ENCODE assay signal across 19 cellular contexts in the genomic region with DNA sequence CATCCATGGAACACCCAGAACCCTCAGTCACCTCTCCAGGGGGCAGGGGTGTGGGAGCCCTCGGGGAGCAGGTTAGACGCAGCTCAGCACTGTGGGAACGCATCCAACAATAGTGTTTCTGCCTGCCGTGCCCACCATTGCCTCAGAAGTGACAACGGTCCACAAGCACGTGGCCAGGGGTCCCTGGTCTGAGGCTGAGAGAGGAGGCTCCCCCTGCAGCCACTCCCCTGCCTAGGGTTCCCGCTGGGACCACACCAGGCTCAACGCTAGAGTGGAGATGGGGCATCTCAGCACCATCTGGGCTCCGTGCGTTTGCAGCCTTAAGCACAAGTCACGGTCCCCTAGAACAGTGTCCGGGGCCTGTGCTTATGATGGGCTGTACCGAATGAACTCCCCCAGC.
"Had no signal": no experiment of that assay in that cellular context is flagged by ENCODE, and none has a peak within 500 bp of the region (broad histone marks: within the 10 kb centered on the region; RNA-seq: fewer than 3 reads in every experiment).

No MANE protein-coding gene starts in this region.

- H3K4me3 ChIP-seq: dorsolateral prefrontal cortex, skin epidermis, tibial nerve, vagina had no signal

- H3K27ac ChIP-seq: skin epidermis, tibial nerve, vagina had no signal

- H3K9me3 ChIP-seq: tibial nerve, vagina had no signal

- FAIRE-seq: colon, islet of Langerhans had no signal

- H3K36me3 ChIP-seq: tibial nerve, vagina had no signal

- DNase-seq: activated B cell treated with CpG ODN at 0.5 μM for 24 hours; activated CD4-positive, alpha-beta memory T cell treated with anti-CD3 and anti-CD28 coated beads, Interleukin-2, amount 10 ng/mL, durations not matched to agents 7 days and 5 days; activated CD4-positive, alpha-beta T cell treated with anti-CD3 and anti-CD28 coated beads for 48 hours; activated CD8-positive, alpha-beta memory T cell treated with anti-CD3 and anti-CD28 coated beads, Interleukin-2, amount 10 ng/mL, durations not matched to agents 7 days and 5 days; amygdala; central memory CD4-positive, alpha-beta T cell; mammary epithelial cell; nephron progenitor cell; occipital lobe; retina; stimulated activated CD4-positive, alpha-beta T cell treated with anti-CD3 and anti-CD28 coated beads, Interleukin-15, amount 100 ng/mL, for 24 hours; stimulated activated CD4-positive, alpha-beta T cell treated with anti-CD3 and anti-CD28 coated beads, Interleukin-2, amount 100 ng/mL, for 48 hours had no signal

- H3K27me3 ChIP-seq: vagina had no signal

- ATAC-seq: activated CD8-positive, alpha-beta memory T cell treated with anti-CD3 and anti-CD28 coated beads, Interleukin-2, amount 10 ng/mL, durations not matched to agents 7 days and 5 days; left lobe of liver had no signal
